Comparison of ENCODE assay signal across 34 cellular contexts in genomic region chr5:146582015-146582414, GRCh38.
"Had no signal": no experiment of that assay in that cellular context is flagged by ENCODE, and none has a peak within 500 bp of the region (broad histone marks: within the 10 kb centered on the region; RNA-seq: fewer than 3 reads in every experiment).

No MANE protein-coding gene starts in this region.

- H3K27ac ChIP-seq: KMS-11 had no signal

- H3K4me2 ChIP-seq: KMS-11 had no signal

- H3K4me3 ChIP-seq: MG63 had no signal

- H3K36me3 ChIP-seq: MG63 had no signal

- H3K9ac ChIP-seq: KMS-11 had no signal

- DNase-seq: Karpas-422, Kasumi-1, MG63, MM.1S, NCI-H1048, NCI-H1092, NCI-H1092 treated with DMSO at 0.1 percent for 48 hours, NCI-H1105, NCI-H1105 treated with DMSO at 0.1 percent for 48 hours, NCI-H1417, NCI-H1417 treated with DMSO at 0.1 percent for 48 hours, NCI-H1436, NCI-H1436 treated with DMSO at 0.1 percent for 48 hours, NCI-H146, NCI-H1694, NCI-H1694 treated with DMSO at 0.1 percent for 48 hours, NCI-H187, NCI-H187 treated with DMSO at 0.1 percent for 48 hours, NCI-H1930, NCI-H2029, NCI-H2029 treated with DMSO at 0.1 percent for 48 hours, NCI-H2081, NCI-H2081 treated with DMSO at 0.1 percent for 48 hours, NCI-H2107, NCI-H2171, NCI-H2171 treated with DMSO at 0.1 percent for 48 hours, NCI-H2227 treated with DMSO at 0.1 percent for 48 hours, NCI-H226, NCI-H345, NCI-H446, NCI-H446 treated with DMSO at 0.1 percent for 48 hours, NCI-H510A, NCI-H510A treated with DMSO at 0.1 percent for 48 hours had no signal
